Comparison of ENCODE assay signal across 8 cellular contexts in the genomic region with DNA sequence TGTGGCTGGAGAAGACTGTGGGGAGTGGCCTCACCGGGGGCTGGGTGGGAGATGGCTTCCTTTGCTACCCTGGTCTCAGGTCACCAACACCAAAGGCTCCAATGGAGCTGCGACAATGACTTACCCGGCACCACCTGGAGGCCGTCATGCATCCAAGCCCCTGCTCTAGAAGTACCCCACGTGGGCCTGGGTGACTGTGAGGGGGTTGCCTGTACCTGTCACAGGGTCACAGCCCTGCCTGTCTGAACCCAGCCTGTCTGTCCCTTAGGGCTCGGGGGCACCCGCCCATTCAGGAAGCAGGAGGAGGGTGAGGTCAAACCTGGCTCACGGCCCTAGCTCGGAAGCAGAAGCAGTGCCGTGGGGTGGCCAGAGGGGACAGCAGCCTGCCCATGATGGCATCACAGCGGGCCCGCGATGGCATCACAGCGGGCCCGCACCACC. TPM values are rescaled to one million over a fixed set of nuclear protein-coding genes. Genes with fewer than 3 reads are reported as not detected.
DNase-seq lines count a peak whose midpoint lies in the region; ATAC-seq, FAIRE-seq and TF ChIP-seq lines count a peak whose summit lies in the region.

No MANE protein-coding gene starts in this region.

- peak overlapping the region; percentile 76 for H3K9ac ChIP-seq in keratinocyte (ENCODE audit: control insufficient read depth, extremely low read depth, insufficient read depth, low read length)

- ATAC-seq in activated naive CD4-positive, alpha-beta T cell treated with anti-CD3 and anti-CD28 coated beads, Interleukin-2, amount 50 U/mL, for 72 hours, result no peak
- peak; percentile 10 for ATAC-seq in stimulated activated naive CD8-positive, alpha-beta T cell treated with anti-CD3 and anti-CD28 coated beads, Interleukin-15, amount 100 ng/mL, for 72 hours
- ATAC-seq in CD8-positive, alpha-beta T cell, result no peak

- H3K36me3 ChIP-seq in H7 (replicated peaks; ENCODE audit: control insufficient read depth, insufficient read depth, low read length), result no peaks in the 10 kb centered on the region
- H3K36me3 ChIP-seq in keratinocyte (ENCODE audit: control insufficient read depth in 2 of 2, extremely low read depth in 1 of 2, insufficient read depth in 2 of 2, low read length in 2 of 2), result no peaks in the 10 kb centered on the region
- no peaks in the 10 kb centered on the region for H3K36me3 ChIP-seq in CD8-positive, alpha-beta T cell (ENCODE audit: insufficient read depth, low read length)

- H3K27me3 ChIP-seq in H7 (ENCODE audit: control insufficient read depth, insufficient read depth, low read length), result no peaks in the 10 kb centered on the region
- no peaks in the 10 kb centered on the region for H3K27me3 ChIP-seq in keratinocyte (ENCODE audit: control insufficient read depth, extremely low read depth, insufficient read depth, low read length)
- H3K27me3 ChIP-seq in CD8-positive, alpha-beta T cell (ENCODE audit: insufficient read depth, low read length), result no peaks in the 10 kb centered on the region

- H3K4me2 ChIP-seq in keratinocyte (ENCODE audit: control insufficient read depth, extremely low read depth, insufficient read depth, low read depth, low read length), result peak overlapping the region; percentile 51

- no peaks in the 10 kb centered on the region for H3K9me1 ChIP-seq in keratinocyte (ENCODE audit: control insufficient read depth, extremely low read depth, insufficient read depth, low read length)

- H3K9me3 ChIP-seq in keratinocyte (ENCODE audit: control insufficient read depth, low read depth, low read length), result no peaks in the 10 kb centered on the region
- no peaks in the 10 kb centered on the region for H3K9me3 ChIP-seq in CD8-positive, alpha-beta T cell (ENCODE audit: low read length)

- POLR2A ChIA-PET in HEK293T (lab: Yijun Ruan, JAX), result no interaction called here
- POLR2A ChIA-PET in CD8-positive, alpha-beta T cell (lab: Charles Lee), result no interaction called here

- DNase-seq in H7 (peak; percentile 65), keratinocyte (ENCODE audit: low read depth, low spot score) (no peak), HEK293T (ENCODE audit: extremely low spot score) (no peak), hippocampal formation (lab: John Stamatoyannopoulos, UW) (no peak), GM13976 (ENCODE audit: low spot score) (no peak)
- DNase-seq in activated naive CD4-positive, alpha-beta T cell treated with anti-CD3 and anti-CD28 coated beads, Interleukin-2, amount 50 U/mL, for 72 hours (ENCODE audit: low spot score in 2 of 2), result no peak
- no peak for DNase-seq in stimulated activated naive CD8-positive, alpha-beta T cell treated with anti-CD3 and anti-CD28 coated beads, Interleukin-15, amount 100 ng/mL, for 72 hours
- DNase-seq in CD8-positive, alpha-beta T cell, result no peak

- intact Hi-C loops in CD8-positive, alpha-beta T cell (cut with DNase I, micrococcal nuclease), result no loop called here

- dilution Hi-C loops in keratinocyte (cut with MboI; ENCODE audit: extremely low pct_ligation_motif_present, low sequenced_read_pairs), result no loop called here

- in situ Hi-C loops in GM13976 (cut with MboI; ENCODE audit: low sequenced_read_pairs, unreplicated experiment), result no loop called here

- H3K4me1 Mint-ChIP-seq in stimulated activated naive CD8-positive, alpha-beta T cell treated with anti-CD3 and anti-CD28 coated beads, Interleukin-15, amount 100 ng/mL, for 72 hours, result peaks cover 60% of the 10 kb centered on the region
- H3K4me1 Mint-ChIP-seq in CD8-positive, alpha-beta T cell (ENCODE audit: low read depth), result peaks cover 13% of the 10 kb centered on the region

- peak overlapping the region; percentile 71 to 92 for H3K27ac Mint-ChIP-seq in activated naive CD4-positive, alpha-beta T cell treated with anti-CD3 and anti-CD28 coated beads, Interleukin-2, amount 50 U/mL, for 72 hours
- peak overlapping the region in 1 of 2 donors; percentile 90 for H3K27ac Mint-ChIP-seq in stimulated activated naive CD8-positive, alpha-beta T cell treated with anti-CD3 and anti-CD28 coated beads, Interleukin-15, amount 100 ng/mL, for 72 hours
- H3K27ac Mint-ChIP-seq in CD8-positive, alpha-beta T cell, result no peak overlapping the region

- peak overlapping the region; percentile 88 for H3K27ac ChIP-seq in keratinocyte (ENCODE audit: control insufficient read depth, insufficient read depth, low read length)
- H3K27ac ChIP-seq in CD8-positive, alpha-beta T cell (ENCODE audit: low read depth, low read length), result no peak overlapping the region

- peak overlapping the region in 1 of 2 donors; percentile 84 for H3K4me3 Mint-ChIP-seq in stimulated activated naive CD8-positive, alpha-beta T cell treated with anti-CD3 and anti-CD28 coated beads, Interleukin-15, amount 100 ng/mL, for 72 hours
- no peak overlapping the region for H3K4me3 Mint-ChIP-seq in CD8-positive, alpha-beta T cell

- peaks cover 44% of the 10 kb centered on the region for H3K4me1 ChIP-seq in keratinocyte (ENCODE audit: control insufficient read depth, extremely low read depth, insufficient read depth, low read length)
- peaks cover 19% of the 10 kb centered on the region for H3K4me1 ChIP-seq in CD8-positive, alpha-beta T cell (ENCODE audit: insufficient read depth, low read length)

- no peaks in the 10 kb centered on the region for H3K27me3 Mint-ChIP-seq in stimulated activated naive CD8-positive, alpha-beta T cell treated with anti-CD3 and anti-CD28 coated beads, Interleukin-15, amount 100 ng/mL, for 72 hours
- no peaks in the 10 kb centered on the region for H3K27me3 Mint-ChIP-seq in CD8-positive, alpha-beta T cell (ENCODE audit: low read depth)

- TF ChIP-seq CTCF in keratinocyte (optimal IDR thresholded peaks at IDR 0.05 in 1 of 3, IDR thresholded peaks at IDR 0.05 in 1 of 3, conservative IDR thresholded peaks at IDR 0.05 in 1 of 3; ENCODE audit: extremely low read depth in 1 of 3, insufficient read depth in 2 of 3, low read length in 3 of 3), result no peak
- TF ChIP-seq CTCF in GM13976 (IDR thresholded peaks at IDR 0.05; ENCODE audit: borderline replicate concordance, control extremely low read depth, extremely low read depth, insufficient read depth, missing control alignments), result no peak
- TF ChIP-seq CTCF in CD8-positive, alpha-beta T cell (IDR thresholded peaks at IDR 0.05), result no peak

- H2AFZ ChIP-seq in keratinocyte (ENCODE audit: control insufficient read depth, low read length), result peak overlapping the region; percentile 59

- no peaks in the 10 kb centered on the region for H4K20me1 ChIP-seq in keratinocyte (ENCODE audit: control insufficient read depth, extremely low read depth, insufficient read depth, low read length)

- CTCF ChIA-PET in HEK293T (lab: Yijun Ruan, JAX), result no interaction called here
- CTCF ChIA-PET in CD8-positive, alpha-beta T cell (lab: Charles Lee), result interaction anchor here (0.9 to 16.7 kb wide), 5 partner anchors 8 to 154 kb away, joined by 3 to 311 read pairs (median 5); no protein-coding TSS in a partner anchor

- H3K36me3 Mint-ChIP-seq in activated naive CD4-positive, alpha-beta T cell treated with anti-CD3 and anti-CD28 coated beads, Interleukin-2, amount 50 U/mL, for 72 hours, result no peaks in the 10 kb centered on the region
- peaks cover 3% of the 10 kb centered on the region for H3K36me3 Mint-ChIP-seq in CD8-positive, alpha-beta T cell

- H3K4me3 ChIP-seq in H7 (ENCODE audit: insufficient read depth, low read depth, low read length), result no peak overlapping the region
- H3K4me3 ChIP-seq in keratinocyte (ENCODE audit: control insufficient read depth in 2 of 3, extremely low read depth in 1 of 3, insufficient read depth in 2 of 3, low read depth in 1 of 3, low read length in 3 of 3), result no peak overlapping the region
- H3K4me3 ChIP-seq in CD8-positive, alpha-beta T cell (ENCODE audit: low read depth, low read length), result no peak overlapping the region

- FAIRE-seq in keratinocyte (lab: Jason Lieb, UNC), result no peak

- no peaks in the 10 kb centered on the region for H3K9me3 Mint-ChIP-seq in activated naive CD4-positive, alpha-beta T cell treated with anti-CD3 and anti-CD28 coated beads, Interleukin-2, amount 50 U/mL, for 72 hours
- H3K9me3 Mint-ChIP-seq in stimulated activated naive CD8-positive, alpha-beta T cell treated with anti-CD3 and anti-CD28 coated beads, Interleukin-15, amount 100 ng/mL, for 72 hours, result no peaks in the 10 kb centered on the region
- H3K9me3 Mint-ChIP-seq in CD8-positive, alpha-beta T cell, result no peaks in the 10 kb centered on the region

- H3K79me2 ChIP-seq in keratinocyte (ENCODE audit: control insufficient read depth, insufficient read depth, low read length), result no peaks in the 10 kb centered on the region

RNA-seq across cellular contexts. Expression of a gene that starts 18.9 kb away (rescaled TPM):
- 1.7 and 3.0 TPM in 2 replicates for total RNA-seq in H7 (2014; rRNA removed; shearing (Covaris generic))
- total RNA-seq in activated naive CD4-positive, alpha-beta T cell treated with anti-CD3 and anti-CD28 coated beads, Interleukin-2, amount 50 U/mL, for 72 hours, result 1 to 10 TPM; 8.9 to 9.5 TPM
- polyA plus RNA-seq in keratinocyte, result 4.0 to 5.7 TPM (median 4.7 TPM) in 3 replicates
- 1.0 TPM for polyA plus RNA-seq in keratinocyte (2011; ENCODE audit: low read depth)
- polyA plus RNA-seq in keratinocyte (2011; cell fraction: cytosol; rRNA removed), result 2.5 and 3.3 TPM in 2 replicates
- 7.5 and 11.4 TPM in 2 replicates for polyA plus RNA-seq in keratinocyte (2011; cell fraction: nucleus; rRNA removed)
- polyA plus RNA-seq in keratinocyte (2012; ENCODE audit: low replicate concordance), result 1.7 and 7.0 TPM in 2 replicates
- 11.5 to 18.6 TPM (median 12.6 TPM) in 3 replicates for polyA minus RNA-seq in keratinocyte
- 8.6 TPM for polyA minus RNA-seq in keratinocyte (2011; cell fraction: cytosol; rRNA and poly(A)+ RNA removed)
- 9.4 and 10.2 TPM in 2 replicates for polyA minus RNA-seq in keratinocyte (2011; cell fraction: nucleus; rRNA and poly(A)+ RNA removed)
- 1 to 10 TPM; 3.5 to 3.6 TPM for total RNA-seq in CD8-positive, alpha-beta T cell

RNA-seq across cellular contexts. Expression of a gene that starts 27.7 kb away (rescaled TPM):
- 17.8 and 23.4 TPM in 2 replicates for total RNA-seq in H7 (2014; rRNA removed; shearing (Covaris generic))
- total RNA-seq in activated naive CD4-positive, alpha-beta T cell treated with anti-CD3 and anti-CD28 coated beads, Interleukin-2, amount 50 U/mL, for 72 hours, result 10 to 100 TPM; 30.3 to 30.8 TPM
- 6.9 to 14.1 TPM (median 7.9 TPM) in 3 replicates for polyA plus RNA-seq in keratinocyte
- 3.3 TPM for polyA plus RNA-seq in keratinocyte (2011; ENCODE audit: low read depth)
- polyA plus RNA-seq in keratinocyte (2011; cell fraction: cytosol; rRNA removed), result 4.9 and 11.3 TPM in 2 replicates
- 29.9 and 39.0 TPM in 2 replicates for polyA plus RNA-seq in keratinocyte (2011; cell fraction: nucleus; rRNA removed)
- 7.6 and 8.2 TPM in 2 replicates for polyA plus RNA-seq in keratinocyte (2012; ENCODE audit: low replicate concordance)
- 4.7 to 14.6 TPM (median 5.5 TPM) in 3 replicates for polyA minus RNA-seq in keratinocyte
- polyA minus RNA-seq in keratinocyte (2011; cell fraction: cytosol; rRNA and poly(A)+ RNA removed), result 16.3 TPM
- 4.9 and 8.8 TPM in 2 replicates for polyA minus RNA-seq in keratinocyte (2011; cell fraction: nucleus; rRNA and poly(A)+ RNA removed)
- 10 to 100 TPM in 1 of 2 experiments, 1 to 10 TPM in 1; 9.4 to 10.5 TPM for total RNA-seq in CD8-positive, alpha-beta T cell

RNA-seq across cellular contexts. Expression of a gene that starts 33.1 kb away (rescaled TPM):
- total RNA-seq in H7 (2014; rRNA removed; shearing (Covaris generic)), result 203 and 220 TPM in 2 replicates
- total RNA-seq in activated naive CD4-positive, alpha-beta T cell treated with anti-CD3 and anti-CD28 coated beads, Interleukin-2, amount 50 U/mL, for 72 hours, result 100 to 1,000 TPM in 1 of 2 donors, 10 to 100 TPM in 1; 99.9 to 180 TPM
- polyA plus RNA-seq in keratinocyte, result 117 to 163 TPM (median 144 TPM) in 3 replicates
- 46.7 TPM for polyA plus RNA-seq in keratinocyte (2011; ENCODE audit: low read depth)
- 92.4 and 202 TPM in 2 replicates for polyA plus RNA-seq in keratinocyte (2011; cell fraction: cytosol; rRNA removed)
- 81.8 and 85.1 TPM in 2 replicates for polyA plus RNA-seq in keratinocyte (2011; cell fraction: nucleus; rRNA removed)
- 89.9 and 183 TPM in 2 replicates for polyA plus RNA-seq in keratinocyte (2012; ENCODE audit: low replicate concordance)
- 29.0 to 41.2 TPM (median 30.1 TPM) in 3 replicates for polyA minus RNA-seq in keratinocyte
- 90.4 TPM for polyA minus RNA-seq in keratinocyte (2011; cell fraction: cytosol; rRNA and poly(A)+ RNA removed)
- polyA minus RNA-seq in keratinocyte (2011; cell fraction: nucleus; rRNA and poly(A)+ RNA removed), result 9.0 and 9.5 TPM in 2 replicates
- 100 to 1,000 TPM; 130 to 131 TPM for total RNA-seq in CD8-positive, alpha-beta T cell

RNA-seq across cellular contexts. Expression of a gene that starts 51.4 kb away (rescaled TPM):
- total RNA-seq in H7 (2014; rRNA removed; shearing (Covaris generic)), result 14.7 and 20.9 TPM in 2 replicates
- 10 to 100 TPM; 10.1 to 11.1 TPM for total RNA-seq in activated naive CD4-positive, alpha-beta T cell treated with anti-CD3 and anti-CD28 coated beads, Interleukin-2, amount 50 U/mL, for 72 hours
- 29.3 to 85.5 TPM (median 34.1 TPM) in 3 replicates for polyA plus RNA-seq in keratinocyte
- polyA plus RNA-seq in keratinocyte (2011; ENCODE audit: low read depth), result 22.7 TPM
- polyA plus RNA-seq in keratinocyte (2011; cell fraction: cytosol; rRNA removed), result 47.2 and 61.5 TPM in 2 replicates
- 73.8 and 86.1 TPM in 2 replicates for polyA plus RNA-seq in keratinocyte (2011; cell fraction: nucleus; rRNA removed)
- polyA plus RNA-seq in keratinocyte (2012; ENCODE audit: low replicate concordance), result 37.9 and 59.4 TPM in 2 replicates
- 24.4 to 39.4 TPM (median 29.8 TPM) in 3 replicates for polyA minus RNA-seq in keratinocyte
- polyA minus RNA-seq in keratinocyte (2011; cell fraction: cytosol; rRNA and poly(A)+ RNA removed), result 77.5 TPM
- polyA minus RNA-seq in keratinocyte (2011; cell fraction: nucleus; rRNA and poly(A)+ RNA removed), result 33.3 and 50.4 TPM in 2 replicates
- total RNA-seq in CD8-positive, alpha-beta T cell, result 100 to 1,000 TPM; 145 to 148 TPM
